15 cellular contexts compared by ENCODE assay signal in genomic region chr13:26548251-26548765, GRCh38. TPM values are rescaled to one million over a fixed set of nuclear protein-coding genes. Genes with fewer than 3 reads are reported as not detected.
"Had no signal": no experiment of that assay in that cellular context is flagged by ENCODE, and none has a peak within 500 bp of the region (broad histone marks: within the 10 kb centered on the region; RNA-seq: fewer than 3 reads in every experiment).

No MANE protein-coding gene starts in this region.

- H3K4me3 ChIP-seq: coronary artery, mucosa of descending colon, right atrium auricular region, smooth muscle cell had no signal

- H3K9me3 ChIP-seq: mucosa of descending colon, right atrium auricular region had no signal

- H3K4me1 Mint-ChIP-seq: naive thymus-derived CD8-positive, alpha-beta T cell; neural crest cell had no signal

- ATAC-seq: left colon; mucosa of descending colon; naive thymus-derived CD8-positive, alpha-beta T cell had no signal

- H3K27ac Mint-ChIP-seq: naive thymus-derived CD8-positive, alpha-beta T cell; type B pancreatic cell had no signal

- H3K4me3 Mint-ChIP-seq: naive thymus-derived CD8-positive, alpha-beta T cell; neural crest cell; type B pancreatic cell had no signal

- DNase-seq: effector CD4-positive, alpha-beta T cell; foreskin melanocyte; hippocampal formation; left colon; mammary epithelial cell; mucosa of descending colon; naive thymus-derived CD8-positive, alpha-beta T cell; posterior cingulate gyrus; stimulated activated CD4-positive, alpha-beta T cell treated with anti-CD3 and anti-CD28 coated beads, Interleukin-2, amount 100 ng/mL, for 48 hours; stimulated activated naive CD4-positive, alpha-beta T cell treated with Interleukin-2 at 50 U/mL for 16 hours had no signal

- H3K9me3 Mint-ChIP-seq: neural crest cell, type B pancreatic cell had no signal

- H3K4me1 ChIP-seq: right atrium auricular region had no signal

- H3K27me3 ChIP-seq: right atrium auricular region had no signal

- H3K36me3 Mint-ChIP-seq: naive thymus-derived CD8-positive, alpha-beta T cell; type B pancreatic cell had no signal

- H3K27ac ChIP-seq: coronary artery, right atrium auricular region had no signal

RNA-seq across cellular contexts. Expression of gene WASF3, which starts 9.2 kb away (rescaled TPM):
- polyA plus RNA-seq: naive thymus-derived CD8-positive, alpha-beta T cell had no signal
